ENCODE assay signal across 1 cellular context in the genomic region with DNA sequence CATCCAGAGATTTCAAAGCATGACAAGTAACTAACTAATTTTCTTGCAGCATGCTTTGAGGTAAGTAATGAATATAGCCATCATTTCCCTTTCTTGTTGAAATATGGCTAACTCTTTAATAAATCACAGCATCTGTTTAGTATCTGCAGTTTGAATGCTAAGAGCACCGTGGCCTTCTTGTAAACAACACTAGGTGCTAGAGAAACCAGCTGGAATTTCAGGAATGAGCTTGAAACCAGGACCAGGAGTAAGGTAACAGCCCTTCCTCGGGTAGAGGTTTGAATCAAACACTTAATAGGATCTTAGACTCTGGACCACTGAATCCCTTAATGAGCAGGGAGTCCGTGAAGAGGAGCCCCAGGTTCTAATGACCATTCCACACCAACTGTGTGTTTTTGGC.
TF ChIP-seq lines count a peak whose summit lies in the region.

No MANE protein-coding gene starts in this region.

TF ChIP-seq in WTC11, 78 proteins besides CTCF, POLR2A, EP300 and RAD21 (continued from another document):
- TF ChIP-seq EMX1 (CRISPR knock-in tag; IDR thresholded peaks at IDR 0.05) = no peak
- no peak for TF ChIP-seq STAT6 (CRISPR knock-in tag; conservative IDR thresholded peaks at IDR 0.05; ENCODE audit: low read depth)
- no peak for TF ChIP-seq MXD4 (CRISPR knock-in tag; IDR thresholded peaks at IDR 0.05; ENCODE audit: borderline replicate concordance)
- TF ChIP-seq ZNF425 (CRISPR knock-in tag; conservative IDR thresholded peaks at IDR 0.05) = no peak
- TF ChIP-seq, protein P1, sequence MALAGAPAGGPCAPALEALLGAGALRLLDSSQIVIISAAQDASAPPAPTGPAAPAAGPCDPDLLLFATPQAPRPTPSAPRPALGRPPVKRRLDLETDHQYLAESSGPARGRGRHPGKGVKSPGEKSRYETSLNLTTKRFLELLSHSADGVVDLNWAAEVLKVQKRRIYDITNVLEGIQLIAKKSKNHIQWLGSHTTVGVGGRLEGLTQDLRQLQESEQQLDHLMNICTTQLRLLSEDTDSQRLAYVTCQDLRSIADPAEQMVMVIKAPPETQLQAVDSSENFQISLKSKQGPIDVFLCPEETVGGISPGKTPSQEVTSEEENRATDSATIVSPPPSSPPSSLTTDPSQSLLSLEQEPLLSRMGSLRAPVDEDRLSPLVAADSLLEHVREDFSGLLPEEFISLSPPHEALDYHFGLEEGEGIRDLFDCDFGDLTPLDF (CRISPR knock-in tag; IDR thresholded peaks at IDR 0.05) = no peak
